Comparison of ENCODE assay signal across 13 cellular contexts in genomic region chr17:74442291-74442669, GRCh38. TPM values are rescaled to one million over a fixed set of nuclear protein-coding genes. Genes with fewer than 3 reads are reported as not detected.
DNase-seq lines count a peak whose midpoint lies in the region; ATAC-seq and TF ChIP-seq lines count a peak whose summit lies in the region.
"Had no signal": no experiment of that assay in that cellular context is flagged by ENCODE, and none has a peak within 500 bp of the region (broad histone marks: within the 10 kb centered on the region; RNA-seq: fewer than 3 reads in every experiment).

No MANE protein-coding gene starts in this region.

- H3K4me3 ChIP-seq in breast epithelium = peak overlapping the region in 1 of 3 donors; percentile 50
- peak overlapping the region; percentile 40 for H3K4me3 ChIP-seq in lower lobe of right lung
- peak overlapping the region; percentile 40 to 66 for H3K4me3 ChIP-seq in stomach smooth muscle (ENCODE audit: low read length in 2 of 2)
- H3K4me3 ChIP-seq in A673 (ENCODE audit: low read depth, low read length, poor library complexity, severe bottlenecking) = no peak overlapping the region

- TF ChIP-seq CTCF in breast epithelium (IDR thresholded peaks at IDR 0.05) (no peak), lower lobe of right lung (IDR thresholded peaks at IDR 0.05) (no peak), endothelial cell (IDR thresholded peaks at IDR 0.05; ENCODE audit: unreplicated experiment) (no peak), A673 (conservative IDR thresholded peaks at IDR 0.05; ENCODE audit: low read depth, low read length) (no peak)

- H3K27ac Mint-ChIP-seq in endothelial cell (ENCODE audit: unreplicated experiment) = no peak overlapping the region
- H3K27ac Mint-ChIP-seq: CD4-positive, alpha-beta memory T cell had no signal

- H3K4me1 ChIP-seq in breast epithelium (peaks cover 9 to 29% of the 10 kb centered on the region in 2 donors), lower lobe of right lung (peaks cover 54% of the 10 kb centered on the region), stomach smooth muscle (ENCODE audit: control insufficient read depth, insufficient read depth, low read length) (peaks cover 22% of the 10 kb centered on the region), A673 (ENCODE audit: insufficient read depth, low read length, poor library complexity, severe bottlenecking) (no peaks in the 10 kb centered on the region)

- no peaks in the 10 kb centered on the region for H3K9me3 ChIP-seq in breast epithelium
- H3K9me3 ChIP-seq in lower lobe of right lung = peaks cover 11% of the 10 kb centered on the region
- peaks cover 2 to 4% of the 10 kb centered on the region in 2 donors for H3K9me3 ChIP-seq in stomach smooth muscle (ENCODE audit: control insufficient read depth in 2 of 2, low read length in 2 of 2)
- peaks cover 6% of the 10 kb centered on the region for H3K9me3 ChIP-seq in A673 (ENCODE audit: low read depth, low read length, poor library complexity, severe bottlenecking)

- H3K9ac ChIP-seq in stomach smooth muscle (ENCODE audit: low read length in 2 of 2) = no peak overlapping the region

- H3K36me3 ChIP-seq in breast epithelium (no peaks in the 10 kb centered on the region), lower lobe of right lung (peaks cover 13% of the 10 kb centered on the region), stomach smooth muscle (ENCODE audit: control insufficient read depth in 2 of 2, insufficient read depth in 2 of 2, low read length in 2 of 2) (peaks cover 5 to 6% of the 10 kb centered on the region in 2 donors), A673 (ENCODE audit: insufficient read depth, low read length, poor library complexity, severe bottlenecking) (no peaks in the 10 kb centered on the region)

- CTCF ChIA-PET in A673 (lab: Charles Lee) = no interaction called here

- peaks cover 4% of the 10 kb centered on the region for H3K27me3 Mint-ChIP-seq in endothelial cell (ENCODE audit: unreplicated experiment)

- intact Hi-C loops in breast epithelium (cut with DNase I; ENCODE audit: low total_unique reads) = no loop called here
- intact Hi-C loops in lower lobe of right lung (cut with DNase I) = no loop called here
- intact Hi-C loops in A673 (cut with micrococcal nuclease; ENCODE audit: unreplicated experiment) = no loop called here

- H3K9me3 Mint-ChIP-seq in endothelial cell (ENCODE audit: unreplicated experiment) = no peaks in the 10 kb centered on the region

- H3K4me3 Mint-ChIP-seq in endothelial cell (ENCODE audit: unreplicated experiment) = no peak overlapping the region
- H3K4me3 Mint-ChIP-seq: CD4-positive, alpha-beta memory T cell had no signal

- H3K27ac ChIP-seq in breast epithelium = peak overlapping the region; percentile 93 to 95
- H3K27ac ChIP-seq in lower lobe of right lung = peak overlapping the region; percentile 89
- peak overlapping the region; percentile 70 for H3K27ac ChIP-seq in stomach smooth muscle (ENCODE audit: low read length)
- no peak overlapping the region for H3K27ac ChIP-seq in A673 (ENCODE audit: low read depth, low read length, poor library complexity, severe bottlenecking)

- no peak for TF ChIP-seq POLR2A in breast epithelium (IDR thresholded peaks at IDR 0.05)

- peaks cover 13% of the 10 kb centered on the region for H3K4me1 Mint-ChIP-seq in endothelial cell (ENCODE audit: unreplicated experiment)

- ATAC-seq in GM19324 (IDR thresholded peaks at IDR 0.05; ENCODE audit: low FRiP score, unreplicated experiment) (peak; percentile 4), lower lobe of right lung (no peak), HG03469 (IDR thresholded peaks at IDR 0.05; ENCODE audit: unreplicated experiment) (no peak), HG02588 (IDR thresholded peaks at IDR 0.05; ENCODE audit: unreplicated experiment) (no peak)

- H3K36me3 Mint-ChIP-seq in endothelial cell (ENCODE audit: low read depth, unreplicated experiment) = no peaks in the 10 kb centered on the region

- BruUV-seq in A673 (replicated peaks; lab: Mats Ljungman, UMichigan) = no TSS peak

- POLR2A ChIA-PET in A673 (lab: Charles Lee; ENCODE audit: low non-redundant PET) = no interaction called here

- no peak for DNase-seq in breast epithelium (ENCODE audit: low spot score in 2 of 2)
- no peak for DNase-seq in lower lobe of right lung
- no peak for DNase-seq in endothelial cell (ENCODE audit: low spot score)
- no peak for DNase-seq in A673 (ENCODE audit: low spot score)
- DNase-seq: activated T-cell treated with anti-CD3 and anti-CD28 coated beads for 4 hours; amniotic stem cell; CD4-positive, alpha-beta memory T cell; T-helper 9 cell had no signal

- H3K27me3 ChIP-seq in breast epithelium (no peaks in the 10 kb centered on the region), lower lobe of right lung (ENCODE audit: low read depth) (no peaks in the 10 kb centered on the region), stomach smooth muscle (ENCODE audit: control insufficient read depth in 1 of 2, insufficient read depth in 2 of 2, low read length in 2 of 2) (no peaks in the 10 kb centered on the region), A673 (replicated peaks; ENCODE audit: insufficient read depth, low read depth, low read length, poor library complexity) (no peaks in the 10 kb centered on the region)

RNA-seq across cellular contexts. Expression of gene GPRC5C, which starts 10.4 kb away (rescaled TPM):
- total RNA-seq in breast epithelium (10 to 100 TPM; 24.3 to 69.2 (median 40.3) TPM), lower lobe of right lung (58.2 TPM), endothelial cell (ENCODE audit: unreplicated experiment) (24.7 TPM), A673 (2021) (0.57 TPM in 1 of 2 replicates, not detected in the other)
- total RNA-seq: CD4-positive, alpha-beta memory T cell had no signal

RNA-seq across cellular contexts. Expression of gene CD300A, which starts 24.2 kb away (rescaled TPM):
- total RNA-seq in breast epithelium = 10 to 100 TPM in 2 of 3 donors, 1 to 10 TPM in 1; 6.2 to 15.7 (median 10.2) TPM
- 27.8 TPM for total RNA-seq in lower lobe of right lung
- not detected for total RNA-seq in endothelial cell (ENCODE audit: unreplicated experiment)
- total RNA-seq in A673 (2021) = not detected in 2 replicates
- total RNA-seq: osteocyte had no signal

Comparison
In these comparisons a context has a peak if more than half of its experiments do, and no peak if none do; other contexts are left out.
1. RNA of gene GPRC5C, which starts 10.4 kb away (total RNA-seq): 58.2 TPM in lower lobe of right lung (single experiment), 24.3 to 69.2 TPM in breast epithelium and 24.7 TPM in endothelial cell (single experiment); 0.57 TPM in A673; every median in the first group is over 10 times any median in the second.